29 cellular contexts compared by ENCODE assay signal in genomic region chr3:13121553-13122001, GRCh38. TPM values are rescaled to one million over a fixed set of nuclear protein-coding genes. Genes with fewer than 3 reads are reported as not detected.
DNase-seq lines count a peak whose midpoint lies in the region; ATAC-seq, FAIRE-seq and TF ChIP-seq lines count a peak whose summit lies in the region.
"Had no signal": no experiment of that assay in that cellular context is flagged by ENCODE, and none has a peak within 500 bp of the region (broad histone marks: within the 10 kb centered on the region; RNA-seq: fewer than 3 reads in every experiment).

No MANE protein-coding gene starts in this region.

- H3K9me3 Mint-ChIP-seq in CD14-positive monocyte (no peaks in the 10 kb centered on the region), neural progenitor cell (no peaks in the 10 kb centered on the region)
- H3K9me3 Mint-ChIP-seq: activated CD4-positive, alpha-beta memory T cell treated with anti-CD3 and anti-CD28 coated beads, Interleukin-2, amount 10 ng/mL, durations not matched to agents 7 days and 5 days; activated naive CD8-positive, alpha-beta T cell treated with anti-CD3 and anti-CD28 coated beads for 36 hours; activated T-helper 2 cell treated with anti-CD3 and anti-CD28 coated beads, Interferon-gamma antibody, Interleukin-2, Interleukin-4, amounts not matched to agents 10 μg/mL and 5 μg/mL and 100 μg/mL, durations not matched to agents 14 hours and 24 hours and 36 hours; mesothelial cell of epicardium; T-helper 1 cell treated with Interleukin-12 subunit alpha and Interleukin-12 subunit beta and Interleukin-4 antibody, amounts not matched to agents 30 μg/mL and 1 μg/mL, for 36 hours had no signal

- no peaks in the 10 kb centered on the region for H3K36me3 Mint-ChIP-seq in CD14-positive monocyte
- H3K36me3 Mint-ChIP-seq in neural progenitor cell, result no peaks in the 10 kb centered on the region
- H3K36me3 Mint-ChIP-seq: activated naive CD8-positive, alpha-beta T cell treated with anti-CD3 and anti-CD28 coated beads for 36 hours; mesothelial cell of epicardium had no signal

- H2BK20ac ChIP-seq in H1 (ENCODE audit: low read length), result no peak overlapping the region

- TF ChIP-seq EP300 in H1 (IDR thresholded peaks at IDR 0.05; ENCODE audit: borderline replicate concordance in 1 of 2, low read depth in 2 of 2, low read length in 2 of 2), result no peak

- no peak overlapping the region for H3K14ac ChIP-seq in H1 (ENCODE audit: insufficient read length)

- 89% methylated on average over 14 of the region's 14 CpGs; no CpG with 5 or more reads in 1 of the 2 experiments for WGBS in H1 (ENCODE audit: extremely low coverage in 1 of 2, insufficient coverage in 1 of 2, insufficient read length in 1 of 2, insufficient replicate concordance in 2 of 2, low coverage in 1 of 2, low lambda C conversion rate in 2 of 2, missing lambda C conversion rate in 1 of 2), 2 experiments

- H3K27me3 Mint-ChIP-seq in CD14-positive monocyte (ENCODE audit: low read depth in 3 of 3) (peaks cover 0 to 10% (median 2%) of the 10 kb centered on the region in 3 donors), neural progenitor cell (ENCODE audit: insufficient read depth, low read depth) (peaks cover 8% of the 10 kb centered on the region)
- H3K27me3 Mint-ChIP-seq: activated naive CD8-positive, alpha-beta T cell treated with anti-CD3 and anti-CD28 coated beads for 36 hours had no signal

- H3K18ac ChIP-seq in H1 (ENCODE audit: extremely low read depth, low read length), result no peak overlapping the region

- POLR2A ChIA-PET in HCT116 (lab: Charles Lee), result no interaction called here
- POLR2A ChIA-PET in H1 (lab: Charles Lee; ENCODE audit: partially characterized antibody), result no interaction called here

- TF ChIP-seq POLR2A in HCT116 (IDR thresholded peaks at IDR 0.05; ENCODE audit: borderline replicate concordance, extremely low read depth, insufficient read depth, insufficient read length) (no peak), H1 (IDR thresholded peaks at IDR 0.05; ENCODE audit: control extremely low read depth in 1 of 2, low read depth in 2 of 2, low read length in 2 of 2) (no peak)

- H3K23me2 ChIP-seq in H1 (ENCODE audit: low read depth, low read length), result peaks cover 3% of the 10 kb centered on the region; the same call in 1 of the 2 replicates

- ATAC-seq in HCT116 (no peak), HG02610 (IDR thresholded peaks at IDR 0.05; ENCODE audit: unreplicated experiment) (no peak)

- H3K9ac ChIP-seq in HCT116 (ENCODE audit: low read length) (no peak overlapping the region), H1 (replicated peaks in 1 of 4; ENCODE audit: extremely low read depth in 1 of 4, low read depth in 3 of 4, low read length in 3 of 4) (no peak overlapping the region), neural progenitor cell (no peak overlapping the region)

- H3K4me1 ChIP-seq in HCT116 (ENCODE audit: control insufficient read depth in 1 of 2, insufficient read depth in 2 of 2, low read length in 2 of 2) (no peaks in the 10 kb centered on the region), H1 (replicated peaks in 1 of 4; ENCODE audit: control insufficient read depth in 3 of 4, insufficient read depth in 4 of 4, low read length in 3 of 4) (no peaks in the 10 kb centered on the region; a peak in 1 of 7 replicates), neural progenitor cell (no peaks in the 10 kb centered on the region)
- H3K4me1 ChIP-seq: left lung, tibial nerve had no signal

- CTCF ChIA-PET in HCT116 (lab: Charles Lee), result no interaction called here
- CTCF ChIA-PET in H1 (lab: Charles Lee; ENCODE audit: partially characterized antibody), result interaction anchor here (0.7 to 1.9 kb wide), 5 partner anchors 10 to 108 kb away, joined by 3 to 7 read pairs (median 3); no protein-coding TSS in a partner anchor

- H3K4me3 Mint-ChIP-seq in CD14-positive monocyte (no peak overlapping the region), neural progenitor cell (peak overlapping the region; percentile 59)
- H3K4me3 Mint-ChIP-seq: activated CD4-positive, alpha-beta memory T cell treated with anti-CD3 and anti-CD28 coated beads, Interleukin-2, amount 10 ng/mL, durations not matched to agents 7 days and 5 days; activated naive CD8-positive, alpha-beta T cell treated with anti-CD3 and anti-CD28 coated beads for 36 hours; mesothelial cell of epicardium; T-helper 1 cell treated with Interleukin-12 subunit alpha and Interleukin-12 subunit beta and Interleukin-4 antibody, amounts not matched to agents 30 μg/mL and 1 μg/mL, for 36 hours had no signal

- no peaks in the 10 kb centered on the region for H3K79me1 ChIP-seq in H1 (ENCODE audit: low read depth, low read length)

- H4K8ac ChIP-seq in H1 (ENCODE audit: extremely low read depth, insufficient read depth, low read length), result no peak overlapping the region

- H3K36me3 ChIP-seq in HCT116 (ENCODE audit: control insufficient read depth in 1 of 2, insufficient read depth in 2 of 2, low read length in 2 of 2) (no peaks in the 10 kb centered on the region), H1 (ENCODE audit: control insufficient read depth in 2 of 4, insufficient read depth in 4 of 4, low read length in 3 of 4) (no peaks in the 10 kb centered on the region), neural progenitor cell (no peaks in the 10 kb centered on the region)
- H3K36me3 ChIP-seq: left lung, prostate gland, tibial nerve had no signal

- H3K9me3 ChIP-seq in HCT116 (ENCODE audit: control insufficient read depth in 1 of 2, insufficient read depth in 1 of 2, low read depth in 1 of 2, low read length in 2 of 2) (no peaks in the 10 kb centered on the region), H1 (ENCODE audit: insufficient read depth in 2 of 2, low read depth in 1 of 2, low read length in 1 of 2) (no peaks in the 10 kb centered on the region), neural progenitor cell (ENCODE audit: low read depth) (no peaks in the 10 kb centered on the region)
- H3K9me3 ChIP-seq: left lung, prostate gland, tibial nerve had no signal

- TF ChIP-seq RAD21 in HCT116 (IDR thresholded peaks at IDR 0.05; ENCODE audit: low read depth), result no peak
- TF ChIP-seq RAD21 in H1 (IDR thresholded peaks at IDR 0.05 in 1 of 2, conservative IDR thresholded peaks at IDR 0.05 in 1 of 2; ENCODE audit: low read depth in 2 of 2, low read length in 2 of 2), result peak; percentile 11 to 41; a peak in 2 of 4 replicates

- H4K20me1 ChIP-seq in HCT116 (ENCODE audit: insufficient read depth), result no peaks in the 10 kb centered on the region
- H4K20me1 ChIP-seq in H1 (replicated peaks in 1 of 2; ENCODE audit: control insufficient read depth in 1 of 2, insufficient read depth in 2 of 2, low read length in 2 of 2), result peaks cover 0 to 3% of the 10 kb centered on the region in 2 experiments
- H4K20me1 ChIP-seq in neural progenitor cell (ENCODE audit: low read depth), result peaks cover 7% of the 10 kb centered on the region

- no peak overlapping the region for H2BK12ac ChIP-seq in H1 (ENCODE audit: low read depth, low read length)

- H2BK120ac ChIP-seq in H1 (replicated peaks; ENCODE audit: low read depth, low read length), result no peak overlapping the region

- H3K4ac ChIP-seq in H1 (replicated peaks; ENCODE audit: insufficient read length, low read depth, low read length), result no peak overlapping the region

- RAD21 ChIA-PET in HCT116 (lab: Charles Lee; ENCODE audit: low non-redundant PET in 1 of 2, low total read pairs in 2 of 2, uncharacterized antibody in 2 of 2, unreplicated experiment in 2 of 2), result no interaction called here

- no TSS peak for BruUV-seq in HCT116 (replicated peaks; lab: Mats Ljungman, UMichigan)

- H3K27ac Mint-ChIP-seq in CD14-positive monocyte (no peak overlapping the region), neural progenitor cell (peak overlapping the region; percentile 44)
- H3K27ac Mint-ChIP-seq: activated CD4-positive, alpha-beta memory T cell treated with anti-CD3 and anti-CD28 coated beads, Interleukin-2, amount 10 ng/mL, durations not matched to agents 7 days and 5 days; activated naive CD8-positive, alpha-beta T cell treated with anti-CD3 and anti-CD28 coated beads for 36 hours; activated T-helper 2 cell treated with anti-CD3 and anti-CD28 coated beads, Interferon-gamma antibody, Interleukin-2, Interleukin-4, amounts not matched to agents 10 μg/mL and 5 μg/mL and 100 μg/mL, durations not matched to agents 14 hours and 24 hours and 36 hours; mesothelial cell of epicardium; T-helper 1 cell treated with Interleukin-12 subunit alpha and Interleukin-12 subunit beta and Interleukin-4 antibody, amounts not matched to agents 30 μg/mL and 1 μg/mL, for 36 hours had no signal

- H3F3A ChIP-seq in neural progenitor cell (ENCODE audit: low read depth), result no peaks in the 10 kb centered on the region

- peak; percentile 21 for DNase-seq in CD14-positive monocyte (ENCODE audit: low spot score)
- no peak for DNase-seq in HCT116 (ENCODE audit: low read depth, low spot score)
- DNase-seq in H1 (ENCODE audit: low read depth in 1 of 2, low spot score in 2 of 2), result no peak
- DNase-seq in neural progenitor cell (ENCODE audit: low spot score), result peak; percentile 29
- DNase-seq in activated T-cell treated with anti-CD3 and anti-CD28 coated beads, Interleukin-2, amount 50 U/mL, for 1 hour, result no peak
- no peak for DNase-seq in HK-2 (ENCODE audit: unreplicated experiment)
- DNase-seq: activated CD4-positive, alpha-beta memory T cell treated with anti-CD3 and anti-CD28 coated beads, Interleukin-2, amount 10 ng/mL, durations not matched to agents 7 days and 5 days; activated CD4-positive, CD25-positive, alpha-beta regulatory T cell treated with anti-CD3 and anti-CD28 coated beads, Interleukin-2, amount 50 U/mL, for 72 hours; activated CD8-positive, alpha-beta memory T cell treated with anti-CD3 and anti-CD28 coated beads, Interleukin-2, amount 50 U/mL, for 4 hours; activated naive CD8-positive, alpha-beta T cell treated with anti-CD3 and anti-CD28 coated beads for 36 hours; cortex of kidney; effector memory CD4-positive, alpha-beta T cell; hypothalamus; NCI-H1417 treated with DMSO at 0.1 percent for 48 hours; NCI-H2081; NCI-H2227 treated with DMSO at 0.1 percent for 48 hours; NCI-H526 treated with DMSO at 0.1 percent for 48 hours; NK-92 treated with Interleukin-12 subunit alpha and Interleukin-12 subunit beta, amount 100 ng/mL, for 24 hours; stimulated activated CD4-positive, alpha-beta T cell treated with anti-CD3 and anti-CD28 coated beads, Interleukin-4, amount 100 ng/mL, for 1 hour had no signal

- no peak overlapping the region for H3K23ac ChIP-seq in H1 (ENCODE audit: insufficient read length)

- TF ChIP-seq CTCF in CD14-positive monocyte (IDR thresholded peaks at IDR 0.05), result no peak
- TF ChIP-seq CTCF in HCT116 (IDR thresholded peaks at IDR 0.05 in 2 of 3, conservative IDR thresholded peaks at IDR 0.05 in 1 of 3; ENCODE audit: borderline replicate concordance in 1 of 3, insufficient read depth in 1 of 3, low read depth in 2 of 3, low read length in 2 of 3), result no peak
- TF ChIP-seq CTCF in H1 (IDR thresholded peaks at IDR 0.05; ENCODE audit: control extremely low read depth in 1 of 3, insufficient read depth in 1 of 3, low read depth in 1 of 3, low read length in 3 of 3), result peak; percentile 27 to 42 (median 36); a peak in 3 of 4 replicates
- peak; percentile 17 for TF ChIP-seq CTCF in neural progenitor cell (IDR thresholded peaks at IDR 0.05)

- no peaks in the 10 kb centered on the region for H3K9me2 ChIP-seq in HCT116 (ENCODE audit: insufficient read depth)

- H2BK5ac ChIP-seq in H1 (ENCODE audit: low read depth, low read length), result no peak overlapping the region

- H4K91ac ChIP-seq in H1 (replicated peaks; ENCODE audit: insufficient read length, low read length), result no peak overlapping the region

- H3K4me2 ChIP-seq in HCT116 (ENCODE audit: low read length) (no peak overlapping the region), H1 (ENCODE audit: insufficient read depth in 1 of 2, low read depth in 2 of 2, low read length in 2 of 2) (no peak overlapping the region), neural progenitor cell (no peak overlapping the region)

- H2AFZ ChIP-seq in HCT116 (ENCODE audit: low read depth, low read length, poor library complexity, severe bottlenecking), result no peak overlapping the region
- H2AFZ ChIP-seq in H1 (ENCODE audit: low read length), result no peak overlapping the region
- H2AFZ ChIP-seq in neural progenitor cell (replicated peaks), result no peak overlapping the region

- intact Hi-C loops in CD14-positive monocyte (cut with micrococcal nuclease), result no loop called here
- intact Hi-C loops in HCT116 (cut with micrococcal nuclease), result no loop called here

- H2AK5ac ChIP-seq in H1 (ENCODE audit: low read depth, low read length), result no peak overlapping the region

- no peak overlapping the region for H3K56ac ChIP-seq in H1 (replicated peaks; ENCODE audit: insufficient read length, low read depth, low read length)

- no peaks in the 10 kb centered on the region for H3K79me2 ChIP-seq in HCT116 (ENCODE audit: insufficient read depth, low read length)
- no peaks in the 10 kb centered on the region for H3K79me2 ChIP-seq in H1 (ENCODE audit: control insufficient read depth in 1 of 2, insufficient read depth in 2 of 2, low read length in 2 of 2)
- no peaks in the 10 kb centered on the region for H3K79me2 ChIP-seq in neural progenitor cell (ENCODE audit: low read depth)

- no peaks in the 10 kb centered on the region for H3K27me3 ChIP-seq in HCT116 (ENCODE audit: insufficient read depth, low read length)
- no peaks in the 10 kb centered on the region for H3K27me3 ChIP-seq in H1 (replicated peaks in 1 of 4; ENCODE audit: control insufficient read depth in 3 of 4, extremely low read depth in 1 of 4, insufficient read depth in 3 of 4, low read length in 3 of 4)
- H3K27me3 ChIP-seq in neural progenitor cell, result no peaks in the 10 kb centered on the region
- H3K27me3 ChIP-seq: tibial nerve had no signal

- no peaks in the 10 kb centered on the region for H3K4me1 Mint-ChIP-seq in CD14-positive monocyte
- H3K4me1 Mint-ChIP-seq in neural progenitor cell, result peaks cover 10% of the 10 kb centered on the region
- H3K4me1 Mint-ChIP-seq: activated CD4-positive, alpha-beta memory T cell treated with anti-CD3 and anti-CD28 coated beads, Interleukin-2, amount 10 ng/mL, durations not matched to agents 7 days and 5 days; activated naive CD8-positive, alpha-beta T cell treated with anti-CD3 and anti-CD28 coated beads for 36 hours; mesothelial cell of epicardium had no signal

- H3K27ac ChIP-seq in HCT116 (ENCODE audit: low read depth, low read length), result no peak overlapping the region
- no peak overlapping the region for H3K27ac ChIP-seq in H1 (ENCODE audit: low read depth, low read length)
- no peak overlapping the region for H3K27ac ChIP-seq in neural progenitor cell
- H3K27ac ChIP-seq: left lung, prostate gland, SK-N-MC, tibial nerve had no signal

- H4K5ac ChIP-seq in H1 (ENCODE audit: insufficient read length, low read depth, low read length), result no peak overlapping the region

- H3K4me3 ChIP-seq in HCT116 (replicated peaks in 1 of 2; ENCODE audit: low read depth in 1 of 2, low read length in 2 of 2) (no peak overlapping the region), H1 (ENCODE audit: extremely low read depth in 1 of 4, insufficient read depth in 2 of 4, low read depth in 3 of 4, low read length in 4 of 4) (no peak overlapping the region), neural progenitor cell (no peak overlapping the region)
- H3K4me3 ChIP-seq: left lung, prostate gland, SK-N-MC, tibial nerve had no signal

- no peak for FAIRE-seq in H1 (lab: Jason Lieb, UNC)
- FAIRE-seq: astrocyte, G401.6 had no signal

- H2BK15ac ChIP-seq in H1 (ENCODE audit: low read length), result no peak overlapping the region

RNA-seq across cellular contexts. Expression of gene IQSEC1, which starts 48.3 kb away (rescaled TPM):
- polyA plus RNA-seq in CD14-positive monocyte (10 to 100 TPM; 17.7 to 30.3 TPM), H1 (2011; rRNA removed) (6.8 and 12.4 TPM in 2 replicates)
- total RNA-seq in HCT116 (2021; ENCODE audit: unreplicated experiment) (28.1 TPM), neural progenitor cell (ENCODE audit: low replicate concordance) (8.9 and 19.7 TPM in 2 replicates)
- polyA plus RNA-seq in HCT116 (2012), result 15.0 and 15.2 TPM in 2 replicates
- total RNA-seq in H1 (2021; fragmentation: NEBNext Ultra II Directional; extraction: Animal tissue kit (Norgen Biotek cat#: 25700)), result 28.2 and 28.8 TPM in 2 replicates
- polyA plus RNA-seq in H1 (2011; cell fraction: cytosol; rRNA removed), result 5.7 TPM
- 26.7 TPM for polyA plus RNA-seq in H1 (2011; cell fraction: nucleus; rRNA removed)
- 16.5 to 22.4 TPM (median 19.3 TPM) in 4 replicates for polyA plus RNA-seq in H1 (2012, experiment 1 of 2)
- polyA plus RNA-seq in H1 (2012, experiment 2 of 2), result 9.5 TPM
- polyA plus RNA-seq in H1 (2013, experiment 1 of 2), result 16.4 TPM
- polyA plus RNA-seq in H1 (2013, experiment 2 of 2), result 15.3 TPM
- polyA minus RNA-seq in H1 (2011; rRNA and poly(A)+ RNA removed), result 11.0 and 11.7 TPM in 2 replicates
- 14.5 TPM for polyA minus RNA-seq in H1 (2011; cell fraction: cytosol; rRNA and poly(A)+ RNA removed)
- polyA minus RNA-seq in H1 (2011; cell fraction: nucleus; rRNA and poly(A)+ RNA removed), result 36.0 TPM

Comparison
In these comparisons a context has a peak if more than half of its experiments do, and no peak if none do; other contexts are left out.
1. DNase-seq: peak in CD14-positive monocyte (single experiment) and neural progenitor cell (single experiment); none in HCT116 (single experiment), H1 (0 of 2), activated T-cell treated with anti-CD3 and anti-CD28 coated beads, Interleukin-2, amount 50 U/mL, for 1 hour (single experiment) and HK-2 (single experiment).
2. CTCF ChIP-seq: peak in H1 (3 of 3) and neural progenitor cell (single experiment); none in CD14-positive monocyte (single experiment) and HCT116 (0 of 3).